Comparison of ENCODE assay signal across 8 cellular contexts in the genomic region with DNA sequence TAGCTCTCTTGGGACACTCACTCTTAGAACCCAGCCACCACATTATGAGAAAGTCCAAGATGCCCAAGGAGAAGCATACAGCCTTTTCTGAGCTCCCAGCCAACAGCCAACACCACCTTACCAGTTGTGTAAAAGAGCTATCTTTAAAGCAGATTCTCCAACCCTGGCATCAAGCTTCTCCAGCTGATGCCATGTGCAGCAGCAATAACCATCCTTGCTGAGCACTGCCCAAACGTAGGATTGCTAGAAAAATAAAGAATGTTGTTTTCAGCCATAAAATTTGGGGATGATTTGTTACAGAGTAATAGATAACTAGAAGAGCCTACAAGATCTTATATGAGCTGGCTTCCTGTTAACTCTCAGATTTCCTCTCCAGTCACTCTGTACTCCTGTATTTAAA.
"Had no signal": no experiment of that assay in that cellular context is flagged by ENCODE, and none has a peak within 500 bp of the region (broad histone marks: within the 10 kb centered on the region; RNA-seq: fewer than 3 reads in every experiment).

No MANE protein-coding gene starts in this region.

- DNase-seq: IMR-90, KBM-7, KG1 had no signal

- H3K9ac ChIP-seq: KMS-11 had no signal

- H3K4me2 ChIP-seq: KMS-11 had no signal

- ATAC-seq: K562 had no signal

- H3K36me3 Mint-ChIP-seq: IgD-negative memory B cell had no signal

- FAIRE-seq: HTR-8/SVneo, K562 had no signal

- H3K27ac ChIP-seq: HL-60, KMS-11 had no signal

- H3K27ac Mint-ChIP-seq: IgD-negative memory B cell had no signal

- H3K4me1 Mint-ChIP-seq: IgD-negative memory B cell had no signal

- H3K4me3 ChIP-seq: K562 had no signal
